25 cellular contexts compared by ENCODE assay signal in the genomic region with DNA sequence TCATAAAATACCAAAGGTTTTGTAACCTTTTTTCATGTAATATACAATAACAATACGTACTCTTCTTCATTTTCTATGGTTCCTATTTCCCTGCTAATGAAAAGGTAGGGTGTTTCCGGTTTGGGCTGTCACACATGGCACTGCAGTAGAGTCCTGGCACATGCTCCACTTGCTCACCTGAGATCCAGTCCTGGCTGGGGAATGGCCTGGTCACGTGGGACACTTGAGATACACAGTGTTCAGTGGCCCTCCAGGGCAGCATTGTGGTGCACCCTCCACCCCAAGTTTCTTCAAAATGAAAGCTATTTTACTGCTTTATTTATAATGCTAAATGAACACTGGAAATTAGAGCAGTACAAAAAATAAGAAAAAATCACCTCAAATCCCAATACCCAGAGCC. TPM values are rescaled to one million over a fixed set of nuclear protein-coding genes. Genes with fewer than 3 reads are reported as not detected.
DNase-seq lines count a peak whose midpoint lies in the region; ATAC-seq, FAIRE-seq and TF ChIP-seq lines count a peak whose summit lies in the region.
"Had no signal": no experiment of that assay in that cellular context is flagged by ENCODE, and none has a peak within 500 bp of the region (broad histone marks: within the 10 kb centered on the region; RNA-seq: fewer than 3 reads in every experiment).

No MANE protein-coding gene starts in this region.

- no peak overlapping the region for H3K9ac ChIP-seq in SK-N-MC (ENCODE audit: insufficient read length)
- H3K9ac ChIP-seq in H1 (replicated peaks in 1 of 4; ENCODE audit: extremely low read depth in 1 of 4, low read depth in 3 of 4, low read length in 3 of 4): no peak overlapping the region; a peak in 1 of 7 replicates
- peak overlapping the region; percentile 24 for H3K9ac ChIP-seq in smooth muscle cell (ENCODE audit: low read depth)

- H3K27me3 ChIP-seq in H1 (replicated peaks in 1 of 4; ENCODE audit: control insufficient read depth in 3 of 4, extremely low read depth in 1 of 4, insufficient read depth in 3 of 4, low read length in 3 of 4) (no peaks in the 10 kb centered on the region), smooth muscle cell (ENCODE audit: low read depth) (no peaks in the 10 kb centered on the region)
- H3K27me3 ChIP-seq: neutrophil, SJCRH30 had no signal

- H4K20me1 ChIP-seq in H1 (replicated peaks in 1 of 2; ENCODE audit: control insufficient read depth in 1 of 2, insufficient read depth in 2 of 2, low read length in 2 of 2) (peaks cover 2 to 8% of the 10 kb centered on the region in 2 experiments), smooth muscle cell (ENCODE audit: low read depth) (peaks cover 4% of the 10 kb centered on the region)

- H2BK15ac ChIP-seq in H1 (ENCODE audit: low read length): no peak overlapping the region

- TF ChIP-seq POLR2A in H1 (IDR thresholded peaks at IDR 0.05; ENCODE audit: control extremely low read depth in 1 of 2, low read depth in 2 of 2, low read length in 2 of 2): no peak

- FAIRE-seq in H1 (lab: Jason Lieb, UNC): no peak
- FAIRE-seq: A549, bronchial epithelial cell, GM12878, urothelium cell line had no signal

- TF ChIP-seq CTCF in H1 (IDR thresholded peaks at IDR 0.05; ENCODE audit: control extremely low read depth in 1 of 3, insufficient read depth in 1 of 3, low read depth in 1 of 3, low read length in 3 of 3) (no peak), smooth muscle cell (IDR thresholded peaks at IDR 0.05; ENCODE audit: borderline replicate concordance, insufficient read depth, poor library complexity, severe bottlenecking) (no peak)

- no peak overlapping the region for H2BK12ac ChIP-seq in H1 (ENCODE audit: low read depth, low read length)

- no peak overlapping the region for H3K56ac ChIP-seq in H1 (replicated peaks; ENCODE audit: insufficient read length, low read depth, low read length)

- H4K8ac ChIP-seq in H1 (ENCODE audit: extremely low read depth, insufficient read depth, low read length): no peak overlapping the region

- H3K27ac ChIP-seq in SK-N-MC (peak overlapping the region; percentile 63; the same call in 1 of the 2 replicates), H1 (ENCODE audit: low read depth, low read length) (no peak overlapping the region), smooth muscle cell (ENCODE audit: low read depth) (peak overlapping the region; percentile 71)
- H3K27ac ChIP-seq: A549, coronary artery, HL-60, neutrophil, SJCRH30 had no signal

- H2BK5ac ChIP-seq in H1 (ENCODE audit: low read depth, low read length): no peak overlapping the region

- no peak overlapping the region for H2BK20ac ChIP-seq in H1 (ENCODE audit: low read length)

- TF ChIP-seq RAD21 in H1 (IDR thresholded peaks at IDR 0.05 in 1 of 2, conservative IDR thresholded peaks at IDR 0.05 in 1 of 2; ENCODE audit: low read depth in 2 of 2, low read length in 2 of 2): no peak

- WGBS in H1 (ENCODE audit: extremely low coverage in 1 of 2, insufficient coverage in 1 of 2, insufficient read length in 1 of 2, insufficient replicate concordance in 2 of 2, low coverage in 1 of 2, low lambda C conversion rate in 2 of 2, missing lambda C conversion rate in 1 of 2), 2 experiments: 93% methylated on average over 3 of the region's 3 CpGs; no CpG with 5 or more reads in 1 of the 2 experiments
- 95% methylated on average over 3 of the region's 3 CpGs for WGBS in smooth muscle cell (ENCODE audit: low lambda C conversion rate)

- no peak overlapping the region for H4K5ac ChIP-seq in H1 (ENCODE audit: insufficient read length, low read depth, low read length)

- no peak overlapping the region for H3K18ac ChIP-seq in H1 (ENCODE audit: extremely low read depth, low read length)

- H3F3A ChIP-seq in smooth muscle cell (ENCODE audit: low read depth): peaks cover 20% of the 10 kb centered on the region

- no peaks in the 10 kb centered on the region for H3K79me1 ChIP-seq in H1 (ENCODE audit: low read depth, low read length)

- H3K4me1 ChIP-seq in H1 (replicated peaks in 1 of 4; ENCODE audit: control insufficient read depth in 3 of 4, insufficient read depth in 4 of 4, low read length in 3 of 4) (no peaks in the 10 kb centered on the region), smooth muscle cell (ENCODE audit: low read depth) (peaks cover 10% of the 10 kb centered on the region)
- H3K4me1 ChIP-seq: Caco-2, SJCRH30 had no signal

- no peak for TF ChIP-seq EP300 in H1 (IDR thresholded peaks at IDR 0.05; ENCODE audit: borderline replicate concordance in 1 of 2, low read depth in 2 of 2, low read length in 2 of 2)

- no peak overlapping the region for H3K4me3 Mint-ChIP-seq in activated T-cell treated with anti-CD3 and anti-CD28 coated beads, Interleukin-2, amount 50 U/mL, for 24 hours
- H3K4me3 Mint-ChIP-seq: T-helper 1 cell treated with Interleukin-12 subunit alpha and Interleukin-12 subunit beta and Interleukin-4 antibody, amounts not matched to agents 30 μg/mL and 1 μg/mL, for 36 hours had no signal

- H3K23ac ChIP-seq in H1 (ENCODE audit: insufficient read length): no peak overlapping the region

- H4K91ac ChIP-seq in H1 (replicated peaks; ENCODE audit: insufficient read length, low read length): no peak overlapping the region

- CTCF ChIA-PET in H1 (lab: Charles Lee; ENCODE audit: partially characterized antibody): interaction anchor here (0.7 kb wide), 1 partner anchor 18 kb away, joined by 3 read pairs; no protein-coding TSS in a partner anchor

- no peak overlapping the region for H2AK5ac ChIP-seq in H1 (ENCODE audit: low read depth, low read length)

- ATAC-seq in HG03460 (IDR thresholded peaks at IDR 0.05; ENCODE audit: unreplicated experiment): no peak
- no peak for ATAC-seq in activated CD4-positive, CD25-positive, alpha-beta regulatory T cell treated with anti-CD3 and anti-CD28 coated beads, Interleukin-2, amount 50 U/mL, for 24 hours
- ATAC-seq: A549, GM12878, Panc1 had no signal

- DNase-seq in activated T-cell treated with anti-CD3 and anti-CD28 coated beads, Interleukin-2, amount 50 U/mL, for 24 hours: no peak
- DNase-seq in activated T-cell treated with anti-CD3 and anti-CD28 coated beads for 4 hours (no peak), SK-N-MC (ENCODE audit: low read depth, low spot score) (no peak), H1 (ENCODE audit: low read depth in 1 of 2, low spot score in 2 of 2) (no peak), smooth muscle cell (lab: John Stamatoyannopoulos, UW; ENCODE audit: unreplicated experiment) (no peak), Ammon's horn (ENCODE audit: low spot score) (no peak)
- DNase-seq: activated CD4-positive, alpha-beta T cell treated with anti-CD3 and anti-CD28 coated beads, Interleukin-2, amount 50 U/mL, for 1 hour; activated gamma-delta T cell treated with Interleukin-2 at 50 U/mL for 16 hours; Caco-2; islet precursor cell; NCI-H1694 treated with DMSO at 0.1 percent for 48 hours; NCI-H526 treated with DMSO at 0.1 percent for 48 hours; SJCRH30 had no signal

- H3K4ac ChIP-seq in H1 (replicated peaks; ENCODE audit: insufficient read length, low read depth, low read length): no peak overlapping the region

- H3K79me2 ChIP-seq in H1 (ENCODE audit: control insufficient read depth in 1 of 2, insufficient read depth in 2 of 2, low read length in 2 of 2) (no peaks in the 10 kb centered on the region), smooth muscle cell (ENCODE audit: low read depth) (no peaks in the 10 kb centered on the region)

- no peaks in the 10 kb centered on the region for H3K9me3 Mint-ChIP-seq in activated T-cell treated with anti-CD3 and anti-CD28 coated beads, Interleukin-2, amount 50 U/mL, for 24 hours
- H3K9me3 Mint-ChIP-seq: T-helper 1 cell treated with Interleukin-12 subunit alpha and Interleukin-12 subunit beta and Interleukin-4 antibody, amounts not matched to agents 30 μg/mL and 1 μg/mL, for 36 hours had no signal

- H3K36me3 ChIP-seq in SK-N-MC (ENCODE audit: insufficient read depth, low read length) (peaks cover 34% of the 10 kb centered on the region; the same call in 1 of the 2 replicates), H1 (ENCODE audit: control insufficient read depth in 2 of 4, insufficient read depth in 4 of 4, low read length in 3 of 4) (peaks cover 43 to 94% (median 79%) of the 10 kb centered on the region in 4 experiments), smooth muscle cell (ENCODE audit: low read depth) (peaks cover 4% of the 10 kb centered on the region)

- no peak overlapping the region for H2BK120ac ChIP-seq in H1 (replicated peaks; ENCODE audit: low read depth, low read length)

- peak overlapping the region; percentile 82 for H3K27ac Mint-ChIP-seq in activated T-cell treated with anti-CD3 and anti-CD28 coated beads, Interleukin-2, amount 50 U/mL, for 24 hours
- H3K27ac Mint-ChIP-seq: T-helper 1 cell treated with Interleukin-12 subunit alpha and Interleukin-12 subunit beta and Interleukin-4 antibody, amounts not matched to agents 30 μg/mL and 1 μg/mL, for 36 hours had no signal

- no peak overlapping the region for H2AFZ ChIP-seq in H1 (ENCODE audit: low read length)
- H2AFZ ChIP-seq in smooth muscle cell (ENCODE audit: low read depth): no peak overlapping the region

- no peaks in the 10 kb centered on the region for H3K9me3 ChIP-seq in SK-N-MC (ENCODE audit: low read depth, low read length)
- no peaks in the 10 kb centered on the region for H3K9me3 ChIP-seq in H1 (ENCODE audit: insufficient read depth in 2 of 2, low read depth in 1 of 2, low read length in 1 of 2)
- H3K9me3 ChIP-seq in smooth muscle cell (replicated peaks; ENCODE audit: low read depth): no peaks in the 10 kb centered on the region
- H3K9me3 ChIP-seq: A549, Caco-2, HAP-1, neutrophil, SJCRH30 had no signal

- H3K27me3 Mint-ChIP-seq in activated T-cell treated with anti-CD3 and anti-CD28 coated beads, Interleukin-2, amount 50 U/mL, for 24 hours: no peaks in the 10 kb centered on the region

- peaks cover 97% of the 10 kb centered on the region for H3K36me3 Mint-ChIP-seq in activated T-cell treated with anti-CD3 and anti-CD28 coated beads, Interleukin-2, amount 50 U/mL, for 24 hours (ENCODE audit: low read depth)

- no peak overlapping the region for H3K4me3 ChIP-seq in SK-N-MC
- H3K4me3 ChIP-seq in H1 (ENCODE audit: extremely low read depth in 1 of 4, insufficient read depth in 2 of 4, low read depth in 3 of 4, low read length in 4 of 4): no peak overlapping the region
- no peak overlapping the region for H3K4me3 ChIP-seq in smooth muscle cell
- H3K4me3 ChIP-seq: A549, coronary artery, GM12878, HAP-1, SJCRH30 had no signal

- POLR2A ChIA-PET in H1 (lab: Charles Lee; ENCODE audit: partially characterized antibody): no interaction called here

- no peak overlapping the region for H3K14ac ChIP-seq in H1 (ENCODE audit: insufficient read length)

- peaks cover 36% of the 10 kb centered on the region for H3K4me1 Mint-ChIP-seq in activated T-cell treated with anti-CD3 and anti-CD28 coated beads, Interleukin-2, amount 50 U/mL, for 24 hours (ENCODE audit: low read depth)

- H3K4me2 ChIP-seq in H1 (ENCODE audit: insufficient read depth in 1 of 2, low read depth in 2 of 2, low read length in 2 of 2) (no peak overlapping the region), smooth muscle cell (peak overlapping the region; percentile 53)
- H3K4me2 ChIP-seq: A549 had no signal

- H3K23me2 ChIP-seq in H1 (ENCODE audit: low read depth, low read length): no peaks in the 10 kb centered on the region

RNA-seq across cellular contexts. Expression of a gene that starts 23.2 kb away (rescaled TPM):
- 56.5 TPM in 2 replicates for total RNA-seq in H1 (2021; fragmentation: NEBNext Ultra II Directional; extraction: Animal tissue kit (Norgen Biotek cat#: 25700))
- polyA plus RNA-seq in H1 (2011; rRNA removed) (23.0 and 23.7 TPM in 2 replicates), smooth muscle cell (22.1 and 33.5 TPM in 2 replicates)
- 36.1 TPM for polyA plus RNA-seq in H1 (2011; cell fraction: cytosol; rRNA removed)
- polyA plus RNA-seq in H1 (2011; cell fraction: nucleus; rRNA removed): 49.0 TPM
- 47.3 to 53.5 TPM (median 50.9 TPM) in 4 replicates for polyA plus RNA-seq in H1 (2012, experiment 1 of 2)
- 11.6 TPM for polyA plus RNA-seq in H1 (2012, experiment 2 of 2)
- 23.4 TPM for polyA plus RNA-seq in H1 (2013, experiment 1 of 2)
- 25.2 TPM for polyA plus RNA-seq in H1 (2013, experiment 2 of 2)
- 15.1 and 20.0 TPM in 2 replicates for polyA minus RNA-seq in H1 (2011; rRNA and poly(A)+ RNA removed)
- polyA minus RNA-seq in H1 (2011; cell fraction: cytosol; rRNA and poly(A)+ RNA removed): 28.0 TPM
- 44.0 TPM for polyA minus RNA-seq in H1 (2011; cell fraction: nucleus; rRNA and poly(A)+ RNA removed)
- total RNA-seq in smooth muscle cell: 6.4 and 18.9 TPM in 2 replicates

RNA-seq across cellular contexts. Expression of a gene that starts 57.0 kb away (rescaled TPM):
- total RNA-seq in H1 (2021; fragmentation: NEBNext Ultra II Directional; extraction: Animal tissue kit (Norgen Biotek cat#: 25700)): 18.9 and 20.0 TPM in 2 replicates
- polyA plus RNA-seq in H1 (2011; rRNA removed) (5.6 and 5.9 TPM in 2 replicates), smooth muscle cell (18.6 and 23.2 TPM in 2 replicates)
- 7.1 TPM for polyA plus RNA-seq in H1 (2011; cell fraction: cytosol; rRNA removed)
- 11.6 TPM for polyA plus RNA-seq in H1 (2011; cell fraction: nucleus; rRNA removed)
- 8.2 to 12.0 TPM (median 11.2 TPM) in 4 replicates for polyA plus RNA-seq in H1 (2012, experiment 1 of 2)
- polyA plus RNA-seq in H1 (2012, experiment 2 of 2): 3.8 TPM
- polyA plus RNA-seq in H1 (2013, experiment 1 of 2): 8.5 TPM
- polyA plus RNA-seq in H1 (2013, experiment 2 of 2): 8.7 TPM
- polyA minus RNA-seq in H1 (2011; rRNA and poly(A)+ RNA removed): 17.2 and 17.8 TPM in 2 replicates
- polyA minus RNA-seq in H1 (2011; cell fraction: cytosol; rRNA and poly(A)+ RNA removed): 14.5 TPM
- polyA minus RNA-seq in H1 (2011; cell fraction: nucleus; rRNA and poly(A)+ RNA removed): 9.7 TPM
- total RNA-seq in smooth muscle cell: 19.2 and 28.7 TPM in 2 replicates
